In the genomic region with DNA sequence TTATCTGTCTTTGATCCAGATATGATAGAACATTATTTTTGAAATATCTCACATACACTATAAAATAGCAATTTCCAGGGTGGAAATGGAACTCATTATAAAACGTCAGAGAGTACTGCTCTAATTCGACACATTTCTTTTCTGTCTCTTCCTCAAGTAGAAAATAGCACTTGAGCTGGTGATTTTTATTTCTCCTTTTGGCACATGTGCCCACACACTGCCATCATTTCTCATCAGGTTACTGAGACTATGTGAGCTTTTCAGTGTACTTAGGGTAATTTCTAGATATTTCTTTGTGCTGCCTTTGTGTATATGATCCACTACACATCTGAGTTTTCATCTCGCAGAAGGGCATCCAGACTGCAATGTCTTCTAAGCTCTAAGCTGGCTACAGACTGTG, we compare ENCODE assay signal across 1 cellular context.
TF ChIP-seq lines count a peak whose summit lies in the region.

No MANE protein-coding gene starts in this region.

TF ChIP-seq in H1, 55 proteins besides CTCF, POLR2A, EP300 and RAD21 (continued from another document):
- TF ChIP-seq, protein P1, sequence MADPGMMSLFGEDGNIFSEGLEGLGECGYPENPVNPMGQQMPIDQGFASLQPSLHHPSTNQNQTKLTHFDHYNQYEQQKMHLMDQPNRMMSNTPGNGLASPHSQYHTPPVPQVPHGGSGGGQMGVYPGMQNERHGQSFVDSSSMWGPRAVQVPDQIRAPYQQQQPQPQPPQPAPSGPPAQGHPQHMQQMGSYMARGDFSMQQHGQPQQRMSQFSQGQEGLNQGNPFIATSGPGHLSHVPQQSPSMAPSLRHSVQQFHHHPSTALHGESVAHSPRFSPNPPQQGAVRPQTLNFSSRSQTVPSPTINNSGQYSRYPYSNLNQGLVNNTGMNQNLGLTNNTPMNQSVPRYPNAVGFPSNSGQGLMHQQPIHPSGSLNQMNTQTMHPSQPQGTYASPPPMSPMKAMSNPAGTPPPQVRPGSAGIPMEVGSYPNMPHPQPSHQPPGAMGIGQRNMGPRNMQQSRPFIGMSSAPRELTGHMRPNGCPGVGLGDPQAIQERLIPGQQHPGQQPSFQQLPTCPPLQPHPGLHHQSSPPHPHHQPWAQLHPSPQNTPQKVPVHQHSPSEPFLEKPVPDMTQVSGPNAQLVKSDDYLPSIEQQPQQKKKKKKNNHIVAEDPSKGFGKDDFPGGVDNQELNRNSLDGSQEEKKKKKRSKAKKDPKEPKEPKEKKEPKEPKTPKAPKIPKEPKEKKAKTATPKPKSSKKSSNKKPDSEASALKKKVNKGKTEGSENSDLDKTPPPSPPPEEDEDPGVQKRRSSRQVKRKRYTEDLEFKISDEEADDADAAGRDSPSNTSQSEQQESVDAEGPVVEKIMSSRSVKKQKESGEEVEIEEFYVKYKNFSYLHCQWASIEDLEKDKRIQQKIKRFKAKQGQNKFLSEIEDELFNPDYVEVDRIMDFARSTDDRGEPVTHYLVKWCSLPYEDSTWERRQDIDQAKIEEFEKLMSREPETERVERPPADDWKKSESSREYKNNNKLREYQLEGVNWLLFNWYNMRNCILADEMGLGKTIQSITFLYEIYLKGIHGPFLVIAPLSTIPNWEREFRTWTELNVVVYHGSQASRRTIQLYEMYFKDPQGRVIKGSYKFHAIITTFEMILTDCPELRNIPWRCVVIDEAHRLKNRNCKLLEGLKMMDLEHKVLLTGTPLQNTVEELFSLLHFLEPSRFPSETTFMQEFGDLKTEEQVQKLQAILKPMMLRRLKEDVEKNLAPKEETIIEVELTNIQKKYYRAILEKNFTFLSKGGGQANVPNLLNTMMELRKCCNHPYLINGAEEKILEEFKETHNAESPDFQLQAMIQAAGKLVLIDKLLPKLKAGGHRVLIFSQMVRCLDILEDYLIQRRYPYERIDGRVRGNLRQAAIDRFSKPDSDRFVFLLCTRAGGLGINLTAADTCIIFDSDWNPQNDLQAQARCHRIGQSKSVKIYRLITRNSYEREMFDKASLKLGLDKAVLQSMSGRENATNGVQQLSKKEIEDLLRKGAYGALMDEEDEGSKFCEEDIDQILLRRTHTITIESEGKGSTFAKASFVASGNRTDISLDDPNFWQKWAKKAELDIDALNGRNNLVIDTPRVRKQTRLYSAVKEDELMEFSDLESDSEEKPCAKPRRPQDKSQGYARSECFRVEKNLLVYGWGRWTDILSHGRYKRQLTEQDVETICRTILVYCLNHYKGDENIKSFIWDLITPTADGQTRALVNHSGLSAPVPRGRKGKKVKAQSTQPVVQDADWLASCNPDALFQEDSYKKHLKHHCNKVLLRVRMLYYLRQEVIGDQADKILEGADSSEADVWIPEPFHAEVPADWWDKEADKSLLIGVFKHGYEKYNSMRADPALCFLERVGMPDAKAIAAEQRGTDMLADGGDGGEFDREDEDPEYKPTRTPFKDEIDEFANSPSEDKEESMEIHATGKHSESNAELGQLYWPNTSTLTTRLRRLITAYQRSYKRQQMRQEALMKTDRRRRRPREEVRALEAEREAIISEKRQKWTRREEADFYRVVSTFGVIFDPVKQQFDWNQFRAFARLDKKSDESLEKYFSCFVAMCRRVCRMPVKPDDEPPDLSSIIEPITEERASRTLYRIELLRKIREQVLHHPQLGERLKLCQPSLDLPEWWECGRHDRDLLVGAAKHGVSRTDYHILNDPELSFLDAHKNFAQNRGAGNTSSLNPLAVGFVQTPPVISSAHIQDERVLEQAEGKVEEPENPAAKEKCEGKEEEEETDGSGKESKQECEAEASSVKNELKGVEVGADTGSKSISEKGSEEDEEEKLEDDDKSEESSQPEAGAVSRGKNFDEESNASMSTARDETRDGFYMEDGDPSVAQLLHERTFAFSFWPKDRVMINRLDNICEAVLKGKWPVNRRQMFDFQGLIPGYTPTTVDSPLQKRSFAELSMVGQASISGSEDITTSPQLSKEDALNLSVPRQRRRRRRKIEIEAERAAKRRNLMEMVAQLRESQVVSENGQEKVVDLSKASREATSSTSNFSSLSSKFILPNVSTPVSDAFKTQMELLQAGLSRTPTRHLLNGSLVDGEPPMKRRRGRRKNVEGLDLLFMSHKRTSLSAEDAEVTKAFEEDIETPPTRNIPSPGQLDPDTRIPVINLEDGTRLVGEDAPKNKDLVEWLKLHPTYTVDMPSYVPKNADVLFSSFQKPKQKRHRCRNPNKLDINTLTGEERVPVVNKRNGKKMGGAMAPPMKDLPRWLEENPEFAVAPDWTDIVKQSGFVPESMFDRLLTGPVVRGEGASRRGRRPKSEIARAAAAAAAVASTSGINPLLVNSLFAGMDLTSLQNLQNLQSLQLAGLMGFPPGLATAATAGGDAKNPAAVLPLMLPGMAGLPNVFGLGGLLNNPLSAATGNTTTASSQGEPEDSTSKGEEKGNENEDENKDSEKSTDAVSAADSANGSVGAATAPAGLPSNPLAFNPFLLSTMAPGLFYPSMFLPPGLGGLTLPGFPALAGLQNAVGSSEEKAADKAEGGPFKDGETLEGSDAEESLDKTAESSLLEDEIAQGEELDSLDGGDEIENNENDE (IDR thresholded peaks at IDR 0.05; ENCODE audit: insufficient replicate concordance, low read length): no peak
- no peak for TF ChIP-seq NRF1 (IDR thresholded peaks at IDR 0.05; ENCODE audit: low read depth, low read length)
- TF ChIP-seq MAFK (IDR thresholded peaks at IDR 0.05; ENCODE audit: low read depth, low read length): no peak
- TF ChIP-seq SP1 (IDR thresholded peaks at IDR 0.05; ENCODE audit: low read depth, low read length): no peak
- TF ChIP-seq CHD2 (IDR thresholded peaks at IDR 0.05; ENCODE audit: low read length): no peak
- no peak for TF ChIP-seq SIRT6 (IDR thresholded peaks at IDR 0.05; ENCODE audit: low read length)
- TF ChIP-seq SIX5 (IDR thresholded peaks at IDR 0.05; ENCODE audit: low read depth, low read length): no peak
- TF ChIP-seq, protein P2, sequence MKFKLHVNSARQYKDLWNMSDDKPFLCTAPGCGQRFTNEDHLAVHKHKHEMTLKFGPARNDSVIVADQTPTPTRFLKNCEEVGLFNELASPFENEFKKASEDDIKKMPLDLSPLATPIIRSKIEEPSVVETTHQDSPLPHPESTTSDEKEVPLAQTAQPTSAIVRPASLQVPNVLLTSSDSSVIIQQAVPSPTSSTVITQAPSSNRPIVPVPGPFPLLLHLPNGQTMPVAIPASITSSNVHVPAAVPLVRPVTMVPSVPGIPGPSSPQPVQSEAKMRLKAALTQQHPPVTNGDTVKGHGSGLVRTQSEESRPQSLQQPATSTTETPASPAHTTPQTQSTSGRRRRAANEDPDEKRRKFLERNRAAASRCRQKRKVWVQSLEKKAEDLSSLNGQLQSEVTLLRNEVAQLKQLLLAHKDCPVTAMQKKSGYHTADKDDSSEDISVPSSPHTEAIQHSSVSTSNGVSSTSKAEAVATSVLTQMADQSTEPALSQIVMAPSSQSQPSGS (IDR thresholded peaks at IDR 0.05; ENCODE audit: low read length): no peak
- no peak for TF ChIP-seq ASH2L (IDR thresholded peaks at IDR 0.05; ENCODE audit: low read length)
- no peak for TF ChIP-seq POLR2AphosphoS5 (IDR thresholded peaks at IDR 0.05; ENCODE audit: low read depth, low read length)
- TF ChIP-seq POU5F1 (IDR thresholded peaks at IDR 0.05; ENCODE audit: low read depth, low read length): no peak
- TF ChIP-seq CEBPB (IDR thresholded peaks at IDR 0.05; ENCODE audit: low read depth, low read length): no peak
- no peak for TF ChIP-seq BRCA1 (IDR thresholded peaks at IDR 0.05; ENCODE audit: low read depth, low read length)
- no peak for TF ChIP-seq TAF7 (optimal IDR thresholded peaks at IDR 0.05; ENCODE audit: borderline replicate concordance, low read depth, low read length)
- TF ChIP-seq, protein P3, sequence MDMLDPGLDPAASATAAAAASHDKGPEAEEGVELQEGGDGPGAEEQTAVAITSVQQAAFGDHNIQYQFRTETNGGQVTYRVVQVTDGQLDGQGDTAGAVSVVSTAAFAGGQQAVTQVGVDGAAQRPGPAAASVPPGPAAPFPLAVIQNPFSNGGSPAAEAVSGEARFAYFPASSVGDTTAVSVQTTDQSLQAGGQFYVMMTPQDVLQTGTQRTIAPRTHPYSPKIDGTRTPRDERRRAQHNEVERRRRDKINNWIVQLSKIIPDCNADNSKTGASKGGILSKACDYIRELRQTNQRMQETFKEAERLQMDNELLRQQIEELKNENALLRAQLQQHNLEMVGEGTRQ (IDR thresholded peaks at IDR 0.05; ENCODE audit: low read length): no peak
- no peak for TF ChIP-seq SUZ12 (IDR thresholded peaks at IDR 0.05; ENCODE audit: low read length)
- TF ChIP-seq CREB1 (IDR thresholded peaks at IDR 0.05): no peak
- TF ChIP-seq CBX8 (IDR thresholded peaks at IDR 0.05; ENCODE audit: borderline replicate concordance, low read depth, low read length): no peak
TF ChIP-seq in H1: peak in this region for 0.
